Comparison of ENCODE assay signal across 2 cellular contexts in the genomic region with DNA sequence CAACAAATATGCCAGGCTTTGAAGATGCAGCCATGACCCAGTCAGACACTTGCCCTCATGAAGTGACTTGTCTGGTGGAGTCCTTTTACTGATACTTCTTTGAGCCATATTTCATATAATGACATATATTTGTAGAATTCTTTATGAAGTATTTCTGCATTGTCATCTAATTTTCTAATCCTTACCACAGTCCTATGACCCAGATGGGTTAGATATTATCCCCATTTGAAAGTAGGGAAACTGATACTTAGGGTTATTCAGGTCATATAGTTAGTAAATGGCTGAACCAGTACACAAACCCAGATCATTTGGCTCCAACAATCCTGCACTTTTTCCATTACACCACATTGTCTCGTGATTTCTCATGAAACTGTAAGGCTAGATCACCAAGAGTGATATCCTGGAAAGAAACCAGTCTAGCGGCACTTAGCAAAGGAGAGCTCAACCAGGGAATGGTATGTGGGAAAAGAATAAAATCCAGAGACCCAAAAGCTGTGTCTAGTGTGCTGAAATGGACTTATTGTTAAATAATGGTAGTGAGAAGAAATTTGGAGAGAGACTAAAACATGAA.
TF ChIP-seq lines count a peak whose summit lies in the region.

No MANE protein-coding gene starts in this region.

TF ChIP-seq in HepG2, 621 proteins besides CTCF, POLR2A, EP300 and RAD21:
- no peak for TF ChIP-seq SCMH1 (CRISPR knock-in tag; IDR thresholded peaks at IDR 0.05; ENCODE audit: borderline replicate concordance)
- peak; percentile 54 to 69; a peak in 3 of 4 replicates for TF ChIP-seq MAFK (conservative IDR thresholded peaks at IDR 0.05 in 1 of 2, IDR thresholded peaks at IDR 0.05 in 1 of 2; ENCODE audit: low read length in 2 of 2)

TF ChIP-seq in SK-N-SH, 30 proteins besides CTCF, POLR2A, EP300 and RAD21:
- TF ChIP-seq POLR2AphosphoS5 (IDR thresholded peaks at IDR 0.05; ENCODE audit: low read depth, low read length) = no peak
- TF ChIP-seq, protein P1, sequence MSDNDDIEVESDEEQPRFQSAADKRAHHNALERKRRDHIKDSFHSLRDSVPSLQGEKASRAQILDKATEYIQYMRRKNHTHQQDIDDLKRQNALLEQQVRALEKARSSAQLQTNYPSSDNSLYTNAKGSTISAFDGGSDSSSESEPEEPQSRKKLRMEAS (IDR thresholded peaks at IDR 0.05; ENCODE audit: low read depth) = no peak
- no peak for TF ChIP-seq TCF12 (IDR thresholded peaks at IDR 0.05)
- TF ChIP-seq, protein P2, sequence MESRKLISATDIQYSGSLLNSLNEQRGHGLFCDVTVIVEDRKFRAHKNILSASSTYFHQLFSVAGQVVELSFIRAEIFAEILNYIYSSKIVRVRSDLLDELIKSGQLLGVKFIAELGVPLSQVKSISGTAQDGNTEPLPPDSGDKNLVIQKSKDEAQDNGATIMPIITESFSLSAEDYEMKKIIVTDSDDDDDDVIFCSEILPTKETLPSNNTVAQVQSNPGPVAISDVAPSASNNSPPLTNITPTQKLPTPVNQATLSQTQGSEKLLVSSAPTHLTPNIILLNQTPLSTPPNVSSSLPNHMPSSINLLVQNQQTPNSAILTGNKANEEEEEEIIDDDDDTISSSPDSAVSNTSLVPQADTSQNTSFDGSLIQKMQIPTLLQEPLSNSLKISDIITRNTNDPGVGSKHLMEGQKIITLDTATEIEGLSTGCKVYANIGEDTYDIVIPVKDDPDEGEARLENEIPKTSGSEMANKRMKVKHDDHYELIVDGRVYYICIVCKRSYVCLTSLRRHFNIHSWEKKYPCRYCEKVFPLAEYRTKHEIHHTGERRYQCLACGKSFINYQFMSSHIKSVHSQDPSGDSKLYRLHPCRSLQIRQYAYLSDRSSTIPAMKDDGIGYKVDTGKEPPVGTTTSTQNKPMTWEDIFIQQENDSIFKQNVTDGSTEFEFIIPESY (IDR thresholded peaks at IDR 0.05; ENCODE audit: borderline replicate concordance, low read depth) = no peak
- TF ChIP-seq RCOR1 (IDR thresholded peaks at IDR 0.05; ENCODE audit: low read length) = no peak
- no peak for TF ChIP-seq EZH2phosphoT487 (IDR thresholded peaks at IDR 0.05; ENCODE audit: borderline replicate concordance, low read depth)
- no peak for TF ChIP-seq JUND (IDR thresholded peaks at IDR 0.05)
TF ChIP-seq in SK-N-SH: peak in this region for 0.
